ENCODE assay signal across 13 cellular contexts in the genomic region with DNA sequence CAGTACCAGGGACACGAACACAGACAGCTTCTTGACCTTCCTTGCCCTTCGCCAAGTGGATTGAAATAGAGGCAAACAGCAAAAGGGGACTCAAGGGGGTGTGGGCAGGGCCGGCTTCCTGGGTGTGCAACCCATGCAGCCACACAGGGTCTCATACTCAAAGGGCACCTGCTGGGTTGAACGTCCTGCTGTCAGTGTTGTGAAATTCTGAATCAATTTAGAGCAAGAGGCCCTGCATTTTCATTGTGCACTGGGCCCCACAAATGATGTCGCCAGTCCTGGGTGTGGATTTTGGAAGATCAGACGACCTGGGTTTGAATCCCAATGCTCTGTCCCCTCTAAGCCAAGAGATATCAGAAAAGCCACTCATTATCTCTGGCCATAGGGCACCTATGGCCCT.
"Had no signal": no experiment of that assay in that cellular context is flagged by ENCODE, and none has a peak within 500 bp of the region (broad histone marks: within the 10 kb centered on the region; RNA-seq: fewer than 3 reads in every experiment).

No MANE protein-coding gene starts in this region.

- H3K27ac ChIP-seq: hepatocyte, SJCRH30, tibial nerve had no signal

- H3K4me1 Mint-ChIP-seq: activated naive CD8-positive, alpha-beta T cell treated with anti-CD3 and anti-CD28 coated beads, Interleukin-2, amount 10 ng/mL, durations not matched to agents 7 days and 5 days had no signal

- H3K79me2 ChIP-seq: hepatocyte had no signal

- DNase-seq: activated CD4-positive, alpha-beta memory T cell treated with anti-CD3 and anti-CD28 coated beads for 36 hours; activated CD4-positive, alpha-beta T cell treated with anti-CD3 and anti-CD28 coated beads for 1 hour; activated naive CD8-positive, alpha-beta T cell treated with anti-CD3 and anti-CD28 coated beads, Interleukin-2, amount 10 ng/mL, durations not matched to agents 7 days and 5 days; activated T-cell treated with anti-CD3 and anti-CD28 coated beads, Interleukin-2, amount 50 U/mL, for 48 hours; anterior cingulate cortex; kidney glomerular epithelial cell; mesenchymal stem cell; SJCRH30 had no signal

- H3K27ac Mint-ChIP-seq: activated CD4-positive, alpha-beta memory T cell treated with anti-CD3 and anti-CD28 coated beads for 36 hours; activated naive CD8-positive, alpha-beta T cell treated with anti-CD3 and anti-CD28 coated beads, Interleukin-2, amount 10 ng/mL, durations not matched to agents 7 days and 5 days; T-helper 2 cell treated with Interferon-gamma antibody and Interleukin-4, amounts not matched to agents 5 μg/mL and 100 μg/mL, for 36 hours had no signal

- H3K9me3 Mint-ChIP-seq: activated CD4-positive, alpha-beta memory T cell treated with anti-CD3 and anti-CD28 coated beads for 36 hours; activated naive CD8-positive, alpha-beta T cell treated with anti-CD3 and anti-CD28 coated beads, Interleukin-2, amount 10 ng/mL, durations not matched to agents 7 days and 5 days; natural killer cell treated with Interleukin-12 subunit alpha and Interleukin-12 subunit beta and Interleukin-15 and Interleukin-18, amount 100 ng/mL, for 72 hours; T-helper 2 cell treated with Interferon-gamma antibody and Interleukin-4, amounts not matched to agents 5 μg/mL and 100 μg/mL, for 36 hours had no signal

- H3K36me3 Mint-ChIP-seq: activated CD4-positive, alpha-beta memory T cell treated with anti-CD3 and anti-CD28 coated beads for 36 hours; activated naive CD8-positive, alpha-beta T cell treated with anti-CD3 and anti-CD28 coated beads, Interleukin-2, amount 10 ng/mL, durations not matched to agents 7 days and 5 days; natural killer cell treated with Interleukin-12 subunit alpha and Interleukin-12 subunit beta and Interleukin-15 and Interleukin-18, amount 100 ng/mL, for 72 hours had no signal

- H3K27me3 Mint-ChIP-seq: natural killer cell treated with Interleukin-12 subunit alpha and Interleukin-12 subunit beta and Interleukin-15 and Interleukin-18, amount 100 ng/mL, for 72 hours had no signal

- H3K9me3 ChIP-seq: SJCRH30, tibial nerve had no signal

- H3K4me1 ChIP-seq: SJCRH30, tibial nerve had no signal

- H2AFZ ChIP-seq: hepatocyte had no signal

- H3K4me2 ChIP-seq: hepatocyte had no signal

- H3K36me3 ChIP-seq: SJCRH30, tibial nerve had no signal

- ATAC-seq: natural killer cell treated with Interleukin-12 subunit alpha and Interleukin-12 subunit beta and Interleukin-15 and Interleukin-18, amount 100 ng/mL, for 72 hours had no signal

- H3K4me3 Mint-ChIP-seq: activated CD4-positive, alpha-beta memory T cell treated with anti-CD3 and anti-CD28 coated beads for 36 hours; activated naive CD8-positive, alpha-beta T cell treated with anti-CD3 and anti-CD28 coated beads, Interleukin-2, amount 10 ng/mL, durations not matched to agents 7 days and 5 days; natural killer cell treated with Interleukin-12 subunit alpha and Interleukin-12 subunit beta and Interleukin-15 and Interleukin-18, amount 100 ng/mL, for 72 hours; T-helper 2 cell treated with Interferon-gamma antibody and Interleukin-4, amounts not matched to agents 5 μg/mL and 100 μg/mL, for 36 hours had no signal

- H3K4me3 ChIP-seq: hepatocyte, SJCRH30, skin epidermis, tibial nerve had no signal

- H3K27me3 ChIP-seq: hepatocyte had no signal
